Comparison of ENCODE assay signal across 8 cellular contexts in the genomic region with DNA sequence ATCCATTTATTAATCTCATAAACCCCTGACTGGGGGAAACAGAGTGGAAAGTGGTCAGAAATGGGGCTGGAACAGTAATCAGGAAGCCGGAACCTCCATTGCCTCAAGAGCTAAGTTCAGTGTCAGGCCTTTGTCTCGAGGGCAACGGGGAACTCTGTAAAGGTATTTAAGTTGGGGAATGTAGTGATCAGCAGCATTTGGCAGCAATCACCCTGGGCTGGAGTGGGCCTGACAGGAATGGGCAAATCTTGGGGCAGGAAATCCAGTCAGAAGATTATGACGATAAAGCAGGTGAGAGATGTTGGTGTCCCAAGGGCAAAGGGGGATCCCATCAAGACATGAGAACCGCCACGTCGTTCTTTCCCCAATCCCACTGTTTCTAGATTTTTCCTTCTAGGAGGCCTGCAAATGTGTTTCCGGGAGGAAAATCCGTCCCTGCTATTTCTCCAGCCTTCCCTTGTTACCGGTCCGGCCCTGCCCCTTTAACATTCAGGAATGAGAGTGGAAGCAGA.
DNase-seq lines count a peak whose midpoint lies in the region; ATAC-seq and TF ChIP-seq lines count a peak whose summit lies in the region.

No MANE protein-coding gene starts in this region.

- 3% methylated on average over 11 of the region's 11 CpGs for WGBS in mammary epithelial cell (ENCODE audit: low coverage, missing lambda C conversion rate)
- 40% methylated on average over 11 of the region's 11 CpGs for WGBS in urinary bladder

- no peaks in the 10 kb centered on the region for H4K20me1 ChIP-seq in MM.1S (ENCODE audit: insufficient read depth, low read length)
- no peaks in the 10 kb centered on the region for H4K20me1 ChIP-seq in mammary epithelial cell (ENCODE audit: insufficient read depth, low read length)

- peak overlapping the region; percentile 81 for H2AFZ ChIP-seq in MM.1S (ENCODE audit: low read length)
- peak overlapping the region; percentile 80 for H2AFZ ChIP-seq in mammary epithelial cell (ENCODE audit: low read depth, low read length)

- H3K4me3 ChIP-seq in CD8-positive, alpha-beta T cell (ENCODE audit: low read depth, low read length), result peak overlapping the region; percentile 81
- H3K4me3 ChIP-seq in MM.1S (ENCODE audit: low read length) (peak overlapping the region; percentile 70), mammary epithelial cell (replicated peaks in 1 of 3; ENCODE audit: insufficient read depth in 1 of 3, low read depth in 2 of 3, low read length in 3 of 3) (peak overlapping the region; percentile 24 to 57 (median 44)), urinary bladder (ENCODE audit: low read depth, low read length) (peak overlapping the region; percentile 38)

- H3K4me1 ChIP-seq in CD8-positive, alpha-beta T cell (ENCODE audit: insufficient read depth, low read length), result peaks cover 13% of the 10 kb centered on the region
- peaks cover 17% of the 10 kb centered on the region; the same call in 1 of the 2 replicates for H3K4me1 ChIP-seq in MM.1S (ENCODE audit: low read length)
- peaks cover 30% of the 10 kb centered on the region for H3K4me1 ChIP-seq in mammary epithelial cell (ENCODE audit: insufficient read depth, low read length)
- peaks cover 1% of the 10 kb centered on the region for H3K4me1 ChIP-seq in urinary bladder (ENCODE audit: insufficient read depth)

- peak in 1 of 7 experiments; percentile 11 for DNase-seq in CD8-positive, alpha-beta T cell
- DNase-seq in MM.1S (no peak), mammary epithelial cell (peak; percentile 47), memory B cell (ENCODE audit: low spot score in 2 of 2) (no peak), amniotic stem cell (lab: John Stamatoyannopoulos, UW) (no peak), NCI-H2196 treated with DMSO at 0.1 percent for 48 hours (lab: John Stamatoyannopoulos, UW; ENCODE audit: unreplicated experiment) (no peak)

- H3K9me3 Mint-ChIP-seq in CD8-positive, alpha-beta T cell, result no peaks in the 10 kb centered on the region
- H3K9me3 Mint-ChIP-seq in memory B cell, result peaks cover 2% of the 10 kb centered on the region

- intact Hi-C loops in CD8-positive, alpha-beta T cell (cut with DNase I, micrococcal nuclease), result loop anchor here (5.0 to 10.0 kb wide), 8 partner anchors 51 to 1324 kb away; a partner anchor contains a TSS
- intact Hi-C loops in mammary epithelial cell (cut with micrococcal nuclease), result loop anchor here (5.0 kb wide), 1 partner anchor 89 kb away; no protein-coding TSS in a partner anchor

- H3K9me2 ChIP-seq in MM.1S (replicated peaks; ENCODE audit: insufficient read depth, low read length), result no peaks in the 10 kb centered on the region

- BruUV-seq in mammary epithelial cell (replicated peaks; lab: Mats Ljungman, UMichigan), result TSS peak; percentile 85

- H3K9ac ChIP-seq in MM.1S (ENCODE audit: low read length) (peak overlapping the region; percentile 84), mammary epithelial cell (ENCODE audit: insufficient read depth, low read length) (peak overlapping the region; percentile 79)

- TF ChIP-seq CTCF in CD8-positive, alpha-beta T cell (IDR thresholded peaks at IDR 0.05), result no peak
- TF ChIP-seq CTCF in MM.1S (IDR thresholded peaks at IDR 0.05; ENCODE audit: low read length), result no peak
- TF ChIP-seq CTCF in mammary epithelial cell (conservative IDR thresholded peaks at IDR 0.05 in 1 of 2, IDR thresholded peaks at IDR 0.05 in 1 of 2; ENCODE audit: extremely low read depth in 1 of 2, insufficient read depth in 1 of 2, low read depth in 1 of 2, low read length in 2 of 2), result no peak

- peaks cover 2% of the 10 kb centered on the region for H3K27me3 Mint-ChIP-seq in CD8-positive, alpha-beta T cell (ENCODE audit: low read depth)
- H3K27me3 Mint-ChIP-seq in memory B cell, result peaks cover 4% of the 10 kb centered on the region

- H3K27me3 ChIP-seq in CD8-positive, alpha-beta T cell (ENCODE audit: insufficient read depth, low read length), result no peaks in the 10 kb centered on the region
- H3K27me3 ChIP-seq in MM.1S (replicated peaks; ENCODE audit: insufficient read depth, low read length) (no peaks in the 10 kb centered on the region), mammary epithelial cell (ENCODE audit: insufficient read depth, low read length) (no peaks in the 10 kb centered on the region)

- CTCF ChIA-PET in CD8-positive, alpha-beta T cell (lab: Charles Lee), result interaction anchor here (2.5 kb wide), 1 partner anchor 10 kb away, joined by 8 read pairs; no protein-coding TSS in a partner anchor
- CTCF ChIA-PET in mammary epithelial cell (lab: Charles Lee; ENCODE audit: low non-redundant PET), result no interaction called here

- dilution Hi-C loops in mammary epithelial cell (cut with HindIII; ENCODE audit: low sequenced_read_pairs), result no loop called here

- H3F3A ChIP-seq in MM.1S (ENCODE audit: insufficient read depth, low read length), result no peaks in the 10 kb centered on the region

- in situ Hi-C loops in mammary epithelial cell (cut with MboI; ENCODE audit: low sequenced_read_pairs in 2 of 2), result no loop called here

- peak overlapping the region; percentile 80 for H3K27ac Mint-ChIP-seq in CD8-positive, alpha-beta T cell
- H3K27ac Mint-ChIP-seq in memory B cell, result peak overlapping the region; percentile 75

- H3K4me2 ChIP-seq in MM.1S (ENCODE audit: low read depth, low read length), result peak overlapping the region; percentile 76
- H3K4me2 ChIP-seq in mammary epithelial cell (ENCODE audit: insufficient read depth, low read depth, low read length), result peak overlapping the region; percentile 76

- H3K79me2 ChIP-seq in MM.1S (ENCODE audit: low read length) (no peaks in the 10 kb centered on the region), mammary epithelial cell (ENCODE audit: insufficient read depth, low read length) (no peaks in the 10 kb centered on the region)

- peaks cover 15% of the 10 kb centered on the region for H3K4me1 Mint-ChIP-seq in CD8-positive, alpha-beta T cell (ENCODE audit: low read depth)
- peaks cover 8% of the 10 kb centered on the region for H3K4me1 Mint-ChIP-seq in memory B cell

- no peaks in the 10 kb centered on the region for H3K36me3 ChIP-seq in CD8-positive, alpha-beta T cell (ENCODE audit: insufficient read depth, low read length)
- no peaks in the 10 kb centered on the region for H3K36me3 ChIP-seq in MM.1S (replicated peaks; ENCODE audit: insufficient read depth, low read length)
- no peaks in the 10 kb centered on the region for H3K36me3 ChIP-seq in mammary epithelial cell (ENCODE audit: insufficient read depth, low read length)
- no peaks in the 10 kb centered on the region for H3K36me3 ChIP-seq in urinary bladder (ENCODE audit: insufficient read depth)

- no peak for ATAC-seq in CD8-positive, alpha-beta T cell
- ATAC-seq in memory B cell (ENCODE audit: low read depth) (no peak), HG03460 (IDR thresholded peaks at IDR 0.05; ENCODE audit: unreplicated experiment) (no peak)

- peak overlapping the region; percentile 68 for H3K27ac ChIP-seq in CD8-positive, alpha-beta T cell (ENCODE audit: low read depth, low read length)
- H3K27ac ChIP-seq in MM.1S (ENCODE audit: low read length) (peak overlapping the region; percentile 41; the same call in 1 of the 2 replicates), mammary epithelial cell (ENCODE audit: insufficient read depth, low read depth, low read length) (peak overlapping the region; percentile 80), urinary bladder (ENCODE audit: low read depth) (peak overlapping the region; percentile 85)

- H3K9me3 ChIP-seq in CD8-positive, alpha-beta T cell (ENCODE audit: low read length), result no peaks in the 10 kb centered on the region
- H3K9me3 ChIP-seq in MM.1S (replicated peaks; ENCODE audit: insufficient read depth, low read length), result no peaks in the 10 kb centered on the region
- H3K9me3 ChIP-seq in mammary epithelial cell (replicated peaks; ENCODE audit: insufficient read depth, low read length), result no peaks in the 10 kb centered on the region

- no peaks in the 10 kb centered on the region for H3K36me3 Mint-ChIP-seq in CD8-positive, alpha-beta T cell
- H3K36me3 Mint-ChIP-seq in memory B cell, result no peaks in the 10 kb centered on the region

- POLR2A ChIA-PET in CD8-positive, alpha-beta T cell (lab: Charles Lee), result interaction anchor here (0.6 to 1.1 kb wide), 4 partner anchors 9 to 979 kb away, joined by 3 read pairs; a partner anchor contains a TSS

- H3K4me3 Mint-ChIP-seq in CD8-positive, alpha-beta T cell, result peak overlapping the region; percentile 81
- H3K4me3 Mint-ChIP-seq in memory B cell, result peak overlapping the region; percentile 83
